Comparison of ENCODE assay signal across 8 cellular contexts in the genomic region with DNA sequence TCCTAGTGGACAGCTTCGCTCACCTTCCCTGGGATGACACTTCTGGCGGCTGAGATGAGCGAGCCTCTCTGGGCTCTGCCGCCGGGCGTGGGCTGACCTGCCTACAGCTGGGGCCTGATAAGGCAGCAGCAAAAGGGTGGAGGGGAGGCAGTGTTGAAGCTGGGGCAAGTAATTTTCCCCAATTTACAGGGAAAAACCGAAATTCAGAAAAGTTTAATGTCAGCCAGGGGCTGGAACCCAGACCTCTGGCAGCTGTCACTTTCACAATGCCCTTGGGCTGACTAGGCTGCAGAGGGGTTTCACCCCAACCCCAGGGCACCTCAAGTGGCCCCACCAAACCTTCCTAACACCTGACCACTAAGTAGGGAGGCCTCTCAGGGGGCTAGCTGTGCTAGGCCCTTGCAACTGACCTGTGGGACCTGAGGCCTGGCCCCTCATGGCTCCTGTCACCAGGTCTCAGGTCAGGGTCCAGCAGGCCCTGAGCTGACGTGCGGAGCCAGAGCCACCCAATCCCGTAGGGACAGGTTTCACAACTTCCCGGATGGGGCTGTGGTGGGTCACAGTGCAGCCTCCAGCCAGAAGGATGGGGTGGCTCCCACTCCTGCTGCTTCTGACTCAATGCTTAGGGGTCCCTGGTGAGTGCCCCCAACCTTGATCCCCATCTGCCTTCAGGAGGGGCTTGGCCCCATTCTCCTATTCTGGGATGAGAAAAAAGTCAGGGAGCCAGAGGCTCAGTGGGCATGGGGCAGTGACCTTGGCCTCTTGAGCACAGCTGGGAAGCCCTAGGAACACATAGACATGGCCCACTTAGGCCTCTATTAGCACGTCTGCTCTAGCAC. TPM values are rescaled to one million over a fixed set of nuclear protein-coding genes. Genes with fewer than 3 reads are reported as not detected.
DNase-seq lines count a peak whose midpoint lies in the region; ATAC-seq, FAIRE-seq and TF ChIP-seq lines count a peak whose summit lies in the region.
"Not testable (repeated sequence)": the region's sequence is repeated elsewhere in the genome, so short reads cannot be mapped to it uniquely, and the experiment has no call there.

No MANE protein-coding gene starts in this region.

- H3K4me3 ChIP-seq in Panc1 (ENCODE audit: low read depth in 2 of 2, low read length in 2 of 2) (peak overlapping the region; percentile 75 to 84), epithelial cell of proximal tubule (ENCODE audit: low read depth, low read length) (peak overlapping the region; percentile 72), HepG2 (replicated peaks in 1 of 3; ENCODE audit: insufficient read depth in 1 of 3, low read depth in 2 of 3, low read length in 3 of 3) (peak overlapping the region; percentile 85 to 96 (median 90))

- FAIRE-seq in HepG2 (lab: Jason Lieb, UNC): peak; percentile 99

- H3K4me2 ChIP-seq in HepG2 (ENCODE audit: low read depth, low read length): peak overlapping the region; percentile 96

- not testable (repeated sequence) for H3K36me3 Mint-ChIP-seq in activated naive CD4-positive, alpha-beta T cell treated with anti-CD3 and anti-CD28 coated beads, Interleukin-2, amount 10 ng/mL, durations not matched to agents 7 days and 5 days

- TF ChIP-seq EP300 in HepG2 (IDR thresholded peaks at IDR 0.05; ENCODE audit: low read depth in 2 of 2, low read length in 2 of 2) (peak; percentile 66 to 81; a peak in 2 of 4 replicates), HepG2 (CRISPR knock-in tag; IDR thresholded peaks at IDR 0.05; ENCODE audit: borderline replicate concordance) (peak; percentile 70)

- H3K27me3 Mint-ChIP-seq in activated naive CD4-positive, alpha-beta T cell treated with anti-CD3 and anti-CD28 coated beads, Interleukin-2, amount 10 ng/mL, durations not matched to agents 7 days and 5 days: peaks cover 33% of the 10 kb centered on the region

- peak in 1 of 2 experiments; percentile 96; a peak in 2 of 4 replicates for TF ChIP-seq POLR2A in HepG2 (IDR thresholded peaks at IDR 0.05; ENCODE audit: insufficient read depth in 1 of 2, low read depth in 2 of 2, low read length in 2 of 2)

- CTCF ChIA-PET in Panc1 (lab: Charles Lee); activated naive CD4-positive, alpha-beta T cell treated with anti-CD3 and anti-CD28 coated beads, Interleukin-2, amount 10 ng/mL, durations not matched to agents 7 days and 5 days (lab: Charles Lee); HepG2 (lab: Yijun Ruan, JAX; ENCODE audit: low intra/inter-chr PET ratio, low total read pairs): not testable (repeated sequence)

- in situ Hi-C loops in Panc1 (cut with HindIII; ENCODE audit: low pct_unique_long_range_greater_than_20kb, low sequenced_read_pairs); HepG2 (cut with HindIII; ENCODE audit: extremely low pct_ligation_motif_present, low pct_unique_long_range_greater_than_20kb): not testable (repeated sequence)

- not testable (repeated sequence) for H3K9me3 Mint-ChIP-seq in activated naive CD4-positive, alpha-beta T cell treated with anti-CD3 and anti-CD28 coated beads, Interleukin-2, amount 10 ng/mL, durations not matched to agents 7 days and 5 days

- POLR2A ChIA-PET in Panc1 (lab: Charles Lee): not testable (repeated sequence)
- POLR2A ChIA-PET in HepG2 (lab: Yijun Ruan, JAX): interaction anchor here (0.8 to 2.4 kb wide), 9 partner anchors 23 to 132 kb away, joined by 3 to 17 read pairs (median 5); partner anchors contain the start of genes NBPF1 and RNU1-1

- WGBS in HepG2 (ENCODE audit: low lambda C conversion rate): 2% methylated on average over 12 of the region's 12 CpGs

- intact Hi-C loops in Panc1 (cut with micrococcal nuclease; ENCODE audit: unreplicated experiment); HepG2 (cut with micrococcal nuclease; ENCODE audit: unreplicated experiment); sciatic nerve (cut with DNase I): not testable (repeated sequence)

- H3K4me3 Mint-ChIP-seq in activated naive CD4-positive, alpha-beta T cell treated with anti-CD3 and anti-CD28 coated beads, Interleukin-2, amount 10 ng/mL, durations not matched to agents 7 days and 5 days: not testable (repeated sequence)

- not testable (repeated sequence) for H3K27me3 ChIP-seq in Panc1 (ENCODE audit: control insufficient read depth, insufficient read depth, low read length); HepG2 (ENCODE audit: control insufficient read depth in 1 of 2, insufficient read depth in 2 of 2, low read length in 2 of 2)

- peaks cover 60% of the 10 kb centered on the region for H3K79me2 ChIP-seq in HepG2 (ENCODE audit: insufficient read depth, low read length)

- peaks cover 26% of the 10 kb centered on the region for H4K20me1 ChIP-seq in HepG2 (ENCODE audit: insufficient read depth, low read length)

- peak; percentile 90 for TF ChIP-seq RAD21 in HepG2 (CRISPR knock-in tag; IDR thresholded peaks at IDR 0.05)

- BruUV-seq in Panc1 (replicated peaks; lab: Mats Ljungman, UMichigan) (TSS peak; percentile 97), HepG2 (replicated peaks; lab: Mats Ljungman, UMichigan) (TSS peak; percentile 73)

- not testable (repeated sequence) for TF ChIP-seq CTCF in 22Rv1 (IDR thresholded peaks at IDR 0.05); Panc1 (IDR thresholded peaks at IDR 0.05); epithelial cell of proximal tubule (conservative IDR thresholded peaks at IDR 0.05; ENCODE audit: low read depth, low read length)
- peak; percentile 30 for TF ChIP-seq CTCF in HepG2 (CRISPR knock-in tag; IDR thresholded peaks at IDR 0.05)

- not testable (repeated sequence) for H3K27ac Mint-ChIP-seq in activated naive CD4-positive, alpha-beta T cell treated with anti-CD3 and anti-CD28 coated beads, Interleukin-2, amount 10 ng/mL, durations not matched to agents 7 days and 5 days

- H3K9ac ChIP-seq in HepG2 (ENCODE audit: insufficient read depth, low read depth, low read length): peak overlapping the region; percentile 99

- ATAC-seq in GM18858 (IDR thresholded peaks at IDR 0.05; ENCODE audit: unreplicated experiment): peak; percentile 1
- ATAC-seq in HG03064 (IDR thresholded peaks at IDR 0.05; ENCODE audit: low read depth, unreplicated experiment): peak; percentile 6
- not testable (repeated sequence) for ATAC-seq in Panc1
- peak; percentile 93 for ATAC-seq in HepG2
- peak; percentile 33 for ATAC-seq in sciatic nerve

- H3K36me3 ChIP-seq in Panc1 (ENCODE audit: control insufficient read depth, insufficient read depth, low read length): not testable (repeated sequence)
- peaks cover 5 to 14% of the 10 kb centered on the region in 2 experiments; a peak in 4 of 5 replicates for H3K36me3 ChIP-seq in HepG2 (replicated peaks in 1 of 2; ENCODE audit: control insufficient read depth in 1 of 2, insufficient read depth in 2 of 2, low read length in 2 of 2)

- H3K27ac ChIP-seq in 22Rv1 (peak overlapping the region; percentile 77), Panc1 (ENCODE audit: low read length) (peak overlapping the region; percentile 94), HepG2 (ENCODE audit: extremely low read length, insufficient read depth, low read length) (peak overlapping the region; percentile 96)

- peaks cover 19% of the 10 kb centered on the region for H3K4me1 ChIP-seq in Panc1 (ENCODE audit: control insufficient read depth, insufficient read depth, low read length)
- peaks cover 52% of the 10 kb centered on the region for H3K4me1 ChIP-seq in HepG2 (ENCODE audit: insufficient read depth, low read length)

- not testable (repeated sequence) for DNase-seq in Panc1 (ENCODE audit: low read depth, low spot score); epithelial cell of proximal tubule (ENCODE audit: low read depth)
- peak; percentile 26 for DNase-seq in activated naive CD4-positive, alpha-beta T cell treated with anti-CD3 and anti-CD28 coated beads, Interleukin-2, amount 10 ng/mL, durations not matched to agents 7 days and 5 days
- peak; percentile 98 for DNase-seq in HepG2 (ENCODE audit: low spot score)
- peak; percentile 70 for DNase-seq in sciatic nerve (ENCODE audit: low spot score)

- not testable (repeated sequence) for H3K4me1 Mint-ChIP-seq in activated naive CD4-positive, alpha-beta T cell treated with anti-CD3 and anti-CD28 coated beads, Interleukin-2, amount 10 ng/mL, durations not matched to agents 7 days and 5 days

- H2AFZ ChIP-seq in HepG2 (ENCODE audit: low read length): not testable (repeated sequence)

- not testable (repeated sequence) for H3K9me3 ChIP-seq in Panc1 (ENCODE audit: control insufficient read depth, insufficient read depth, low read depth, low read length); HepG2 (ENCODE audit: low read length)

RNA-seq across cellular contexts. Expression of gene RNU1-3, which starts 21.5 kb away (rescaled TPM):
- total RNA-seq in Panc1 (2021; ENCODE audit: unreplicated experiment): 1,290 TPM
- 2.5 TPM for polyA plus RNA-seq in Panc1 (2012; ENCODE audit: insufficient read length)
- under 0.01 TPM in 2 replicates for total RNA-seq in epithelial cell of proximal tubule
- total RNA-seq in HepG2 (2016; rRNA removed; fragmentation: Illumina TruSeq; extraction: Trizol): 859 and 11,018 TPM in 2 replicates
- 16,281 and 17,236 TPM in 2 replicates for total RNA-seq in HepG2 (2016; cell fraction: cytosol; rRNA removed; fragmentation: Illumina TruSeq; extraction: Trizol; ENCODE audit: low read depth)
- total RNA-seq in HepG2 (2016; cell fraction: insoluble cytoplasmic fraction; rRNA removed; fragmentation: Illumina TruSeq; extraction: Trizol): 1,309 and 10,613 TPM in 2 replicates
- 2,848 and 3,475 TPM in 2 replicates for total RNA-seq in HepG2 (2016; cell fraction: membrane; rRNA removed; fragmentation: Illumina TruSeq; extraction: Trizol)
- 52,466 and 64,417 TPM in 2 replicates for total RNA-seq in HepG2 (2016; cell fraction: nucleus; rRNA removed; fragmentation: Illumina TruSeq; extraction: Trizol)
- under 0.01 TPM in 2 replicates for polyA plus RNA-seq in HepG2 (2011; rRNA removed)
- under 0.01 TPM in 2 replicates for polyA plus RNA-seq in HepG2 (2011; cell fraction: cytosol; rRNA removed)
- under 0.01 TPM in 2 replicates for polyA plus RNA-seq in HepG2 (2011; cell fraction: nucleus; rRNA removed)
- 59.2 and 78.2 TPM in 2 replicates for polyA plus RNA-seq in HepG2 (2012)
- polyA plus RNA-seq in HepG2 (2016; cell fraction: cytosol; fragmentation: Illumina TruSeq; extraction: Trizol; ENCODE audit: low read depth): 27.3 and 44.4 TPM in 2 replicates
- polyA plus RNA-seq in HepG2 (2016; cell fraction: insoluble cytoplasmic fraction; fragmentation: Illumina TruSeq; extraction: Trizol; ENCODE audit: low read depth): not detected in 2 replicates
- polyA plus RNA-seq in HepG2 (2016; cell fraction: membrane; fragmentation: Illumina TruSeq; extraction: Trizol; ENCODE audit: low read depth): not detected in 2 replicates
- 32.8 TPM in 1 of 2 replicates, not detected in the other for polyA plus RNA-seq in HepG2 (2016; cell fraction: nucleus; fragmentation: Illumina TruSeq; extraction: Trizol; ENCODE audit: insufficient read depth, low read depth)
- polyA minus RNA-seq in HepG2 (2011; rRNA and poly(A)+ RNA removed; ENCODE audit: low replicate concordance): 12,820 and 15,604 TPM in 2 replicates
- polyA minus RNA-seq in HepG2 (2011; cell fraction: cytosol; rRNA and poly(A)+ RNA removed): 90,102 and 105,040 TPM in 2 replicates
- 42,574 and 58,030 TPM in 2 replicates for polyA minus RNA-seq in HepG2 (2011; cell fraction: nucleus; rRNA and poly(A)+ RNA removed)
- total RNA-seq in sciatic nerve: 13,769 TPM

RNA-seq across cellular contexts. Expression of gene NBPF1, which starts 31.9 kb away (rescaled TPM):
- total RNA-seq in Panc1 (2021; ENCODE audit: unreplicated experiment) (73.2 TPM), epithelial cell of proximal tubule (9.2 and 9.7 TPM in 2 replicates), HepG2 (2016; rRNA removed; fragmentation: Illumina TruSeq; extraction: Trizol) (35.6 and 36.2 TPM in 2 replicates), sciatic nerve (40.4 TPM)
- polyA plus RNA-seq in Panc1 (2012; ENCODE audit: insufficient read length): 26.2 TPM
- total RNA-seq in HepG2 (2016; cell fraction: cytosol; rRNA removed; fragmentation: Illumina TruSeq; extraction: Trizol; ENCODE audit: low read depth): 2.8 and 3.7 TPM in 2 replicates
- 33.6 and 35.9 TPM in 2 replicates for total RNA-seq in HepG2 (2016; cell fraction: insoluble cytoplasmic fraction; rRNA removed; fragmentation: Illumina TruSeq; extraction: Trizol)
- total RNA-seq in HepG2 (2016; cell fraction: membrane; rRNA removed; fragmentation: Illumina TruSeq; extraction: Trizol): 12.7 and 15.7 TPM in 2 replicates
- total RNA-seq in HepG2 (2016; cell fraction: nucleus; rRNA removed; fragmentation: Illumina TruSeq; extraction: Trizol): 43.1 and 51.6 TPM in 2 replicates
- polyA plus RNA-seq in HepG2 (2011; rRNA removed): 30.3 and 38.8 TPM in 2 replicates
- polyA plus RNA-seq in HepG2 (2011; cell fraction: cytosol; rRNA removed): 13.9 and 24.8 TPM in 2 replicates
- polyA plus RNA-seq in HepG2 (2011; cell fraction: nucleus; rRNA removed): 44.1 and 66.8 TPM in 2 replicates
- 24.2 and 34.4 TPM in 2 replicates for polyA plus RNA-seq in HepG2 (2012)
- 3.5 and 3.8 TPM in 2 replicates for polyA plus RNA-seq in HepG2 (2016; cell fraction: cytosol; fragmentation: Illumina TruSeq; extraction: Trizol; ENCODE audit: low read depth)
- 24.0 and 26.6 TPM in 2 replicates for polyA plus RNA-seq in HepG2 (2016; cell fraction: insoluble cytoplasmic fraction; fragmentation: Illumina TruSeq; extraction: Trizol; ENCODE audit: low read depth)
- 12.4 and 14.6 TPM in 2 replicates for polyA plus RNA-seq in HepG2 (2016; cell fraction: membrane; fragmentation: Illumina TruSeq; extraction: Trizol; ENCODE audit: low read depth)
- 54.4 and 54.5 TPM in 2 replicates for polyA plus RNA-seq in HepG2 (2016; cell fraction: nucleus; fragmentation: Illumina TruSeq; extraction: Trizol; ENCODE audit: insufficient read depth, low read depth)
- 29.8 and 35.9 TPM in 2 replicates for polyA minus RNA-seq in HepG2 (2011; rRNA and poly(A)+ RNA removed; ENCODE audit: low replicate concordance)
- polyA minus RNA-seq in HepG2 (2011; cell fraction: cytosol; rRNA and poly(A)+ RNA removed): 20.5 and 26.0 TPM in 2 replicates
- 98.8 and 162 TPM in 2 replicates for polyA minus RNA-seq in HepG2 (2011; cell fraction: nucleus; rRNA and poly(A)+ RNA removed)

Comparison
In these comparisons a context has a peak if more than half of its experiments do, and no peak if none do; other contexts are left out.
1. RNA of gene RNU1-3, which starts 21.5 kb away (total RNA-seq): 13,769 TPM in sciatic nerve (single experiment), 859 to 64,417 TPM in HepG2 and 1,290 TPM in Panc1 (single experiment); under 0.01 TPM in epithelial cell of proximal tubule; every median in the first group is over 100 times any median in the second.
2. Peak in every context shown above with its lines, with median percentiles within 50 percentile points of each other: H3K27ac ChIP-seq and H3K4me3 ChIP-seq.